In the genomic region with DNA sequence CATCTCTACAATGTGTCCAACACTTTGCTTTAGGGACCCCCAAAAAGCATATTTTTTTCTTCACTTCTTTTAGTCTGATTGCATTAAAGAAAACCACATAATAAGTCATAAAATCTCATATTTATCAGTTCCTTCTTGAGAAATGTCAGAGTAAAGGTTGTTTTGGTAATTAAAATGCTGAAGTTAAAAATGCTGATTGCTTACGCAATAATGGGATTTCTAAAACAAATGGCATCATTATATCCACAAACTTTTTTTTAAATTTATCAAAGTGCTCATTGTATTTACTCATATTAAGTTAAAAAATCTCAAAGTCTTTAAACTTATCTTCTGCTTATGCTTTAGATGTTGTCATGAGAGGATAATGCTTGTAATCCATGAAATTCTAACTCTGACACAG, we compare ENCODE assay signal across 24 cellular contexts.
DNase-seq lines count a peak whose midpoint lies in the region; TF ChIP-seq lines count a peak whose summit lies in the region.
"Had no signal": no experiment of that assay in that cellular context is flagged by ENCODE, and none has a peak within 500 bp of the region (broad histone marks: within the 10 kb centered on the region; RNA-seq: fewer than 3 reads in every experiment).

No MANE protein-coding gene starts in this region.

- H2BK5ac ChIP-seq in H9 (ENCODE audit: insufficient read length, low read length), result no peak overlapping the region

- H3T11ph ChIP-seq in H9 (ENCODE audit: low read length), result no peak overlapping the region

- in situ Hi-C loops in GM23248 (cut with MboI), result no loop called here

- H3K9me3 Mint-ChIP-seq in H9, result no peaks in the 10 kb centered on the region
- H3K9me3 Mint-ChIP-seq: CD8-positive, alpha-beta T cell had no signal

- H4K20me1 ChIP-seq in H9 (ENCODE audit: control insufficient read depth, insufficient read depth, insufficient read length) (no peaks in the 10 kb centered on the region), GM23248 (ENCODE audit: insufficient read depth) (no peaks in the 10 kb centered on the region)
- H4K20me1 ChIP-seq: BLaER1 treated with 17β-estradiol and CSF1 and Interleukin-3, amounts not matched to agents 10 nM and 100 nM had no signal

- no peak overlapping the region for H2BK20ac ChIP-seq in H9 (ENCODE audit: low read depth, low read length, poor library complexity, severe bottlenecking)

- H2BK15ac ChIP-seq in H9 (ENCODE audit: low read depth, low read length), result no peak overlapping the region

- no peak overlapping the region for H4K5ac ChIP-seq in H9 (ENCODE audit: insufficient read length, low read depth, low read length)

- no peaks in the 10 kb centered on the region for H3K36me3 Mint-ChIP-seq in H9 (ENCODE audit: insufficient read depth in 1 of 3, low read depth in 3 of 3)
- H3K36me3 Mint-ChIP-seq: CD8-positive, alpha-beta T cell had no signal

- H3K4me3 ChIP-seq in fibroblast of villous mesenchyme (ENCODE audit: low read depth, low read length), result no peak overlapping the region
- H3K4me3 ChIP-seq in GM23248, result no peak overlapping the region
- H3K4me3 ChIP-seq in coronary artery, result no peak overlapping the region
- H3K4me3 ChIP-seq: A549; BLaER1 treated with 17β-estradiol and CSF1 and Interleukin-3, amounts not matched to agents 10 nM and 100 nM; GM12878 had no signal

- no peak overlapping the region for H2AFZ ChIP-seq in H9 (ENCODE audit: low read length)
- no peak overlapping the region for H2AFZ ChIP-seq in GM23248

- no peak overlapping the region for H3K56ac ChIP-seq in H9 (ENCODE audit: insufficient read length, low read depth, low read length)

- H4K91ac ChIP-seq in H9 (ENCODE audit: insufficient read length, low read depth, low read length), result no peak overlapping the region

- H3K4me1 ChIP-seq in H9 (ENCODE audit: insufficient read depth, low read length), result no peaks in the 10 kb centered on the region
- peaks cover 5% of the 10 kb centered on the region for H3K4me1 ChIP-seq in GM23248 (ENCODE audit: insufficient read depth)
- H3K4me1 ChIP-seq: A549; BLaER1 treated with 17β-estradiol and CSF1 and Interleukin-3, amounts not matched to agents 10 nM and 100 nM had no signal

- H3K79me1 ChIP-seq in H9 (ENCODE audit: insufficient read depth, low read depth, low read length, poor library complexity, severe bottlenecking), result no peaks in the 10 kb centered on the region

- no peak overlapping the region for H3K14ac ChIP-seq in H9 (ENCODE audit: insufficient read depth, low read length)

- WGBS in H9 (ENCODE audit: extremely low coverage, insufficient read length, low lambda C conversion rate), result no CpG with 5 or more reads among the region's 1 CpG
- WGBS in GM23248 (ENCODE audit: low coverage in 1 of 2, low lambda C conversion rate in 2 of 2, missing lambda C conversion rate in 2 of 2), 2 experiments, result 81 to 92% methylated on average over 1 of the region's 1 CpG

- H3K9me3 ChIP-seq in H9 (ENCODE audit: control insufficient read depth, low read depth, low read length) (no peaks in the 10 kb centered on the region), GM23248 (ENCODE audit: low read depth) (no peaks in the 10 kb centered on the region)
- H3K9me3 ChIP-seq: A549; BLaER1 treated with 17β-estradiol and CSF1 and Interleukin-3, amounts not matched to agents 10 nM and 100 nM had no signal

- H3K27ac Mint-ChIP-seq in H9, result no peak overlapping the region
- H3K27ac Mint-ChIP-seq: B cell; CD4-positive, alpha-beta T cell; CD8-positive, alpha-beta T cell had no signal

- no peaks in the 10 kb centered on the region for H3F3A ChIP-seq in GM23248 (ENCODE audit: insufficient read depth)

- H3K27me3 Mint-ChIP-seq in H9 (ENCODE audit: low read depth), result no peaks in the 10 kb centered on the region
- H3K27me3 Mint-ChIP-seq: B cell; CD4-positive, alpha-beta T cell had no signal

- no peak overlapping the region for H2AK5ac ChIP-seq in H9 (ENCODE audit: insufficient read length, low read length)

- H3K4me3 Mint-ChIP-seq in H9, result no peak overlapping the region
- H3K4me3 Mint-ChIP-seq: B cell; CD4-positive, alpha-beta T cell; CD8-positive, alpha-beta T cell had no signal

- no peak overlapping the region for H3K23ac ChIP-seq in H9 (ENCODE audit: insufficient read length, low read depth, low read length)

- TF ChIP-seq CTCF in fibroblast of villous mesenchyme (IDR thresholded peaks at IDR 0.05; ENCODE audit: insufficient read depth, low read depth, low read length) (no peak), H9 (conservative IDR thresholded peaks at IDR 0.05) (no peak), coronary artery (IDR thresholded peaks at IDR 0.05) (no peak)

- H2BK12ac ChIP-seq in H9 (ENCODE audit: insufficient read length, low read depth, low read length), result no peak overlapping the region

- no peak overlapping the region for H3K4ac ChIP-seq in H9 (ENCODE audit: low read depth, low read length)

- no peaks in the 10 kb centered on the region for H3K23me2 ChIP-seq in H9 (ENCODE audit: insufficient read length, low read depth, low read length, poor library complexity, severe bottlenecking)

- H3K18ac ChIP-seq in H9 (ENCODE audit: insufficient read length, low read depth, low read length), result no peak overlapping the region

- H3K27ac ChIP-seq in H9 (ENCODE audit: insufficient read length, low read depth, low read length) (no peak overlapping the region), GM23248 (no peak overlapping the region), coronary artery (no peak overlapping the region)
- H3K27ac ChIP-seq: 22Rv1; A549; BLaER1 treated with 17β-estradiol and CSF1 and Interleukin-3, amounts not matched to agents 10 nM and 100 nM; C4-2B had no signal

- H3K27me3 ChIP-seq in H9 (ENCODE audit: insufficient read depth, low read length) (no peaks in the 10 kb centered on the region), GM23248 (replicated peaks; ENCODE audit: insufficient read depth) (no peaks in the 10 kb centered on the region)
- H3K27me3 ChIP-seq: BLaER1 treated with 17β-estradiol and CSF1 and Interleukin-3, amounts not matched to agents 10 nM and 100 nM had no signal

- H3K9me2 ChIP-seq in GM23248 (ENCODE audit: insufficient read depth), result no peaks in the 10 kb centered on the region

- H3K4me2 ChIP-seq in H9 (ENCODE audit: insufficient read depth, insufficient read length, low read length) (no peak overlapping the region), GM23248 (ENCODE audit: unreplicated experiment) (no peak overlapping the region)
- H3K4me2 ChIP-seq: A549; BLaER1 treated with 17β-estradiol and CSF1 and Interleukin-3, amounts not matched to agents 10 nM and 100 nM had no signal

- no peak overlapping the region for H2BK120ac ChIP-seq in H9 (ENCODE audit: low read depth, low read length, poor library complexity, severe bottlenecking)

- peak; percentile 5 for DNase-seq in COLO829 (ENCODE audit: low spot score)
- peak; percentile 21 for DNase-seq in amniotic epithelial cell (ENCODE audit: low read depth)
- DNase-seq in fibroblast of villous mesenchyme (ENCODE audit: low read depth), result peak; percentile 25
- DNase-seq in renal cortical epithelial cell (ENCODE audit: low read depth), result peak; percentile 15
- no peak for DNase-seq in H9
- no peak for DNase-seq in GM23248
- no peak for DNase-seq in coronary artery (ENCODE audit: low spot score)
- DNase-seq: AML-193; CD4-positive, alpha-beta T cell; CD8-positive, alpha-beta T cell; COR-L47; DMS 273 treated with DMSO at 0.1 percent for 48 hours; DMS153; DMS53; DMS79; DND-41; EL; GDM1 had no signal

- H4K8ac ChIP-seq in H9 (replicated peaks; ENCODE audit: insufficient read length, low read depth, low read length), result no peak overlapping the region

- no peaks in the 10 kb centered on the region for H3K36me3 ChIP-seq in GM23248 (ENCODE audit: low read depth)
- H3K36me3 ChIP-seq: BLaER1 treated with 17β-estradiol and CSF1 and Interleukin-3, amounts not matched to agents 10 nM and 100 nM had no signal

- no peaks in the 10 kb centered on the region for H3K4me1 Mint-ChIP-seq in H9
- H3K4me1 Mint-ChIP-seq: B cell had no signal

- H3K79me2 ChIP-seq in H9 (ENCODE audit: insufficient read depth, low read length), result no peaks in the 10 kb centered on the region
- peaks cover 3% of the 10 kb centered on the region; the same call in 1 of the 2 replicates for H3K79me2 ChIP-seq in GM23248 (ENCODE audit: insufficient read depth)

- H3K9ac ChIP-seq in H9 (ENCODE audit: extremely low read depth, insufficient read length, low read length) (no peak overlapping the region), GM23248 (no peak overlapping the region)
- H3K9ac ChIP-seq: BLaER1 treated with 17β-estradiol and CSF1 and Interleukin-3, amounts not matched to agents 10 nM and 100 nM had no signal

Comparison
In these comparisons a context has a peak if more than half of its experiments do, and no peak if none do; other contexts are left out.
1. DNase-seq: peak in COLO829 (single experiment), amniotic epithelial cell (single experiment), fibroblast of villous mesenchyme (single experiment) and renal cortical epithelial cell (single experiment); none in H9 (single experiment), GM23248 (single experiment) and coronary artery (single experiment).